1 cellular context compared by ENCODE assay signal in the genomic region with DNA sequence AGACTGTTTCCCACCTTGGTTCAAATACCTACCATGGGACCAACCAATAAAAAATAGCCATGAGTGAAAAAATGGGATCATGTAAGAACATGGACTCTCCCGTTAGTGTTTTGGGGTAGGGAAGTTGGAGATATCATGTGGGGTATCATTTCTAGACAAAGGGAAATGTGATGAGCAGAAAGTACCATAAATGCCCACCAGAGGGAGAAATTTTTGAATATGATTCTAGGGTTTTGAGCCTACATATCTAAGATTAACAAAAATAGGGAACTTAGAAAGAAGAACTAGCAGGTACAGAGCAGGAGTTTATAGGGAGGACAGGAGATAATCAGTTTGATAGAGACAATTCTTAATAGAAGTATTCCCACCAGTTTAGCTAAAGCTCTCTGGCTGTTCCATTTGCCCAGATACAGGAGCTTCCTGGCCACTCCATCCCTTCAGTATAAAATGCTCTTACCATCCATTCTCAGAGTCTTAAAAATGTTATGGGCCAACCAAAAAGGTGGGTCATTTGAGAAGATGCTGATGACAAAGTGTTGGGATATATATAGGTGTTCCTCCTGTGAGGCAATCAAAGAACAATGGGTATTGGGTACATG.
TF ChIP-seq lines count a peak whose summit lies in the region.

No MANE protein-coding gene starts in this region.

TF ChIP-seq in WTC11, 78 proteins besides CTCF, POLR2A, EP300 and RAD21 (continued from another document):
- TF ChIP-seq, protein P1, sequence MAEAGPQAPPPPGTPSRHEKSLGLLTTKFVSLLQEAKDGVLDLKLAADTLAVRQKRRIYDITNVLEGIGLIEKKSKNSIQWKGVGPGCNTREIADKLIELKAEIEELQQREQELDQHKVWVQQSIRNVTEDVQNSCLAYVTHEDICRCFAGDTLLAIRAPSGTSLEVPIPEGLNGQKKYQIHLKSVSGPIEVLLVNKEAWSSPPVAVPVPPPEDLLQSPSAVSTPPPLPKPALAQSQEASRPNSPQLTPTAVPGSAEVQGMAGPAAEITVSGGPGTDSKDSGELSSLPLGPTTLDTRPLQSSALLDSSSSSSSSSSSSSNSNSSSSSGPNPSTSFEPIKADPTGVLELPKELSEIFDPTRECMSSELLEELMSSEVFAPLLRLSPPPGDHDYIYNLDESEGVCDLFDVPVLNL (CRISPR knock-in tag; IDR thresholded peaks at IDR 0.05; ENCODE audit: borderline replicate concordance, low read depth): no peak
- TF ChIP-seq, protein P2, sequence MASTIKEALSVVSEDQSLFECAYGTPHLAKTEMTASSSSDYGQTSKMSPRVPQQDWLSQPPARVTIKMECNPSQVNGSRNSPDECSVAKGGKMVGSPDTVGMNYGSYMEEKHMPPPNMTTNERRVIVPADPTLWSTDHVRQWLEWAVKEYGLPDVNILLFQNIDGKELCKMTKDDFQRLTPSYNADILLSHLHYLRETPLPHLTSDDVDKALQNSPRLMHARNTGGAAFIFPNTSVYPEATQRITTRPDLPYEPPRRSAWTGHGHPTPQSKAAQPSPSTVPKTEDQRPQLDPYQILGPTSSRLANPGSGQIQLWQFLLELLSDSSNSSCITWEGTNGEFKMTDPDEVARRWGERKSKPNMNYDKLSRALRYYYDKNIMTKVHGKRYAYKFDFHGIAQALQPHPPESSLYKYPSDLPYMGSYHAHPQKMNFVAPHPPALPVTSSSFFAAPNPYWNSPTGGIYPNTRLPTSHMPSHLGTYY (CRISPR knock-in tag; IDR thresholded peaks at IDR 0.05): no peak
- no peak for TF ChIP-seq MXD4 (CRISPR knock-in tag; IDR thresholded peaks at IDR 0.05; ENCODE audit: borderline replicate concordance)
- TF ChIP-seq, protein P3, sequence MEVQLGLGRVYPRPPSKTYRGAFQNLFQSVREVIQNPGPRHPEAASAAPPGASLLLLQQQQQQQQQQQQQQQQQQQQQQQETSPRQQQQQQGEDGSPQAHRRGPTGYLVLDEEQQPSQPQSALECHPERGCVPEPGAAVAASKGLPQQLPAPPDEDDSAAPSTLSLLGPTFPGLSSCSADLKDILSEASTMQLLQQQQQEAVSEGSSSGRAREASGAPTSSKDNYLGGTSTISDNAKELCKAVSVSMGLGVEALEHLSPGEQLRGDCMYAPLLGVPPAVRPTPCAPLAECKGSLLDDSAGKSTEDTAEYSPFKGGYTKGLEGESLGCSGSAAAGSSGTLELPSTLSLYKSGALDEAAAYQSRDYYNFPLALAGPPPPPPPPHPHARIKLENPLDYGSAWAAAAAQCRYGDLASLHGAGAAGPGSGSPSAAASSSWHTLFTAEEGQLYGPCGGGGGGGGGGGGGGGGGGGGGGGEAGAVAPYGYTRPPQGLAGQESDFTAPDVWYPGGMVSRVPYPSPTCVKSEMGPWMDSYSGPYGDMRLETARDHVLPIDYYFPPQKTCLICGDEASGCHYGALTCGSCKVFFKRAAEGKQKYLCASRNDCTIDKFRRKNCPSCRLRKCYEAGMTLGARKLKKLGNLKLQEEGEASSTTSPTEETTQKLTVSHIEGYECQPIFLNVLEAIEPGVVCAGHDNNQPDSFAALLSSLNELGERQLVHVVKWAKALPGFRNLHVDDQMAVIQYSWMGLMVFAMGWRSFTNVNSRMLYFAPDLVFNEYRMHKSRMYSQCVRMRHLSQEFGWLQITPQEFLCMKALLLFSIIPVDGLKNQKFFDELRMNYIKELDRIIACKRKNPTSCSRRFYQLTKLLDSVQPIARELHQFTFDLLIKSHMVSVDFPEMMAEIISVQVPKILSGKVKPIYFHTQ (CRISPR knock-in tag; IDR thresholded peaks at IDR 0.05): no peak
- TF ChIP-seq, protein P4, sequence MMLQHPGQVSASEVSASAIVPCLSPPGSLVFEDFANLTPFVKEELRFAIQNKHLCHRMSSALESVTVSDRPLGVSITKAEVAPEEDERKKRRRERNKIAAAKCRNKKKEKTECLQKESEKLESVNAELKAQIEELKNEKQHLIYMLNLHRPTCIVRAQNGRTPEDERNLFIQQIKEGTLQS (CRISPR knock-in tag; conservative IDR thresholded peaks at IDR 0.05): no peak
- TF ChIP-seq, protein P5, sequence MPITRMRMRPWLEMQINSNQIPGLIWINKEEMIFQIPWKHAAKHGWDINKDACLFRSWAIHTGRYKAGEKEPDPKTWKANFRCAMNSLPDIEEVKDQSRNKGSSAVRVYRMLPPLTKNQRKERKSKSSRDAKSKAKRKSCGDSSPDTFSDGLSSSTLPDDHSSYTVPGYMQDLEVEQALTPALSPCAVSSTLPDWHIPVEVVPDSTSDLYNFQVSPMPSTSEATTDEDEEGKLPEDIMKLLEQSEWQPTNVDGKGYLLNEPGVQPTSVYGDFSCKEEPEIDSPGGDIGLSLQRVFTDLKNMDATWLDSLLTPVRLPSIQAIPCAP (CRISPR knock-in tag; IDR thresholded peaks at IDR 0.05): no peak
